33 cellular contexts compared by ENCODE assay signal in genomic region chr18:3863006-3863405, GRCh38.
A peak's percentile ranks its signal among the peaks of the same experiment; 100 is the strongest.
DNase-seq lines count a peak whose midpoint lies in the region; ATAC-seq, FAIRE-seq and TF ChIP-seq lines count a peak whose summit lies in the region.
"Had no signal": no experiment of that assay in that cellular context is flagged by ENCODE, and none has a peak within 500 bp of the region (broad histone marks: within the 10 kb centered on the region; RNA-seq: fewer than 3 reads in every experiment).

No MANE protein-coding gene starts in this region.

- ATAC-seq in HepG2 (no peak), right lobe of liver (no peak), K562 (no peak)
- ATAC-seq: A549; CD8-positive, alpha-beta T cell had no signal

- H3K4me3 ChIP-seq in HepG2 (replicated peaks in 1 of 3; ENCODE audit: insufficient read depth in 1 of 3, low read depth in 2 of 3, low read length in 3 of 3) (no peak overlapping the region), right lobe of liver (no peak overlapping the region), K562 (no peak overlapping the region)
- H3K4me3 ChIP-seq: A549; BLaER1; BLaER1 treated with 17β-estradiol and CSF1 and Interleukin-3, amounts not matched to agents 10 nM and 100 nM had no signal

- H3K4me2 ChIP-seq in HepG2 (ENCODE audit: low read depth, low read length), result no peak overlapping the region
- no peak overlapping the region for H3K4me2 ChIP-seq in K562 (ENCODE audit: insufficient read depth, low read length)
- H3K4me2 ChIP-seq: A549; BLaER1; BLaER1 treated with 17β-estradiol and CSF1 and Interleukin-3, amounts not matched to agents 10 nM and 100 nM had no signal

- H3K79me2 ChIP-seq in HepG2 (ENCODE audit: insufficient read depth, low read length) (no peaks in the 10 kb centered on the region), K562 (ENCODE audit: control insufficient read depth, insufficient read depth, low read length) (no peaks in the 10 kb centered on the region)

- no peaks in the 10 kb centered on the region for H4K20me1 ChIP-seq in HepG2 (ENCODE audit: insufficient read depth, low read length)
- H4K20me1 ChIP-seq in K562 (replicated peaks; ENCODE audit: control insufficient read depth, insufficient read depth, low read length), result no peaks in the 10 kb centered on the region
- H4K20me1 ChIP-seq: BLaER1; BLaER1 treated with 17β-estradiol and CSF1 and Interleukin-3, amounts not matched to agents 10 nM and 100 nM had no signal

- in situ Hi-C loops in HepG2 (cut with HindIII; ENCODE audit: extremely low pct_ligation_motif_present, low pct_unique_long_range_greater_than_20kb) (no loop called here), K562 (cut with MboI) (no loop called here)

- POLR2A ChIA-PET in HepG2 (lab: Yijun Ruan, JAX) (no interaction called here), K562 (lab: Yijun Ruan, JAX) (no interaction called here)

- H3K36me3 ChIP-seq in HepG2 (replicated peaks in 1 of 2; ENCODE audit: control insufficient read depth in 1 of 2, insufficient read depth in 2 of 2, low read length in 2 of 2) (no peaks in the 10 kb centered on the region), right lobe of liver (no peaks in the 10 kb centered on the region), K562 (ENCODE audit: control insufficient read depth, insufficient read depth, low read length) (no peaks in the 10 kb centered on the region)
- H3K36me3 ChIP-seq: BE2C; BLaER1; BLaER1 treated with 17β-estradiol and CSF1 and Interleukin-3, amounts not matched to agents 10 nM and 100 nM had no signal

- H3K9ac ChIP-seq in HepG2 (ENCODE audit: insufficient read depth, low read depth, low read length) (no peak overlapping the region), K562 (ENCODE audit: insufficient read depth in 1 of 2, low read depth in 2 of 2, low read length in 2 of 2) (no peak overlapping the region)
- H3K9ac ChIP-seq: BLaER1; BLaER1 treated with 17β-estradiol and CSF1 and Interleukin-3, amounts not matched to agents 10 nM and 100 nM had no signal

- TF ChIP-seq RAD21 in HepG2 (CRISPR knock-in tag; IDR thresholded peaks at IDR 0.05) (no peak), K562 (CRISPR knock-in tag; conservative IDR thresholded peaks at IDR 0.05 in 1 of 2, IDR thresholded peaks at IDR 0.05 in 1 of 2) (no peak)

- H3K9me1 ChIP-seq in K562 (ENCODE audit: control insufficient read depth, insufficient read depth, low read length), result no peaks in the 10 kb centered on the region

- TF ChIP-seq POLR2A in HepG2 (IDR thresholded peaks at IDR 0.05; ENCODE audit: insufficient read depth in 1 of 2, low read depth in 2 of 2, low read length in 2 of 2) (no peak), right lobe of liver (IDR thresholded peaks at IDR 0.05) (no peak), K562 (conservative IDR thresholded peaks at IDR 0.05) (no peak)

- 10% methylated on average over 4 of the region's 4 CpGs for WGBS in HepG2 (ENCODE audit: low lambda C conversion rate)
- WGBS in right lobe of liver (ENCODE audit: insufficient coverage, low coverage, low lambda C conversion rate, missing lambda C conversion rate), result 65% methylated on average over 4 of the region's 4 CpGs
- 0% methylated on average over 4 of the region's 4 CpGs for WGBS in K562 (ENCODE audit: insufficient coverage, low coverage, missing lambda C conversion rate)

- FAIRE-seq in HepG2 (lab: Jason Lieb, UNC) (no peak), K562 (lab: Jason Lieb, UNC) (peak; percentile 19)
- FAIRE-seq: A204.1, A549, D721Med had no signal

- DNase-seq in HepG2 (ENCODE audit: low spot score) (no peak), right lobe of liver (no peak), K562 (ENCODE audit: extremely low read depth in 1 of 4, low spot score in 3 of 4) (no peak), cerebellar cortex (ENCODE audit: low spot score) (peak; percentile 55), superior temporal gyrus (ENCODE audit: extremely low spot score) (no peak), dermis blood vessel endothelial cell (no peak)
- DNase-seq: 8988T; ACHN; AML-193; BE2C; C1 segment of cervical spinal cord; Caco-2; Calu3; CD4-positive, alpha-beta memory T cell; CD4-positive, alpha-beta T cell; CD4-positive, CD25-positive, alpha-beta regulatory T cell; CD8-positive, alpha-beta memory T cell; CD8-positive, alpha-beta T cell; COR-L47; DMS 273 treated with DMSO at 0.1 percent for 48 hours; DMS153; DMS53; DMS79; DMS79 treated with DMSO at 0.1 percent for 48 hours; DND-41; EL had no signal

- TF ChIP-seq CTCF in HepG2 (CRISPR knock-in tag; IDR thresholded peaks at IDR 0.05), result no peak
- TF ChIP-seq CTCF in right lobe of liver (IDR thresholded peaks at IDR 0.05), result no peak
- TF ChIP-seq CTCF in K562 (IDR thresholded peaks at IDR 0.05 in 2 of 3, conservative IDR thresholded peaks at IDR 0.05 in 1 of 3; ENCODE audit: insufficient read depth in 2 of 3, low read depth in 1 of 3, low read length in 3 of 3), result no peak

- H3K9me3 ChIP-seq in HepG2 (ENCODE audit: low read length), result no peaks in the 10 kb centered on the region
- no peaks in the 10 kb centered on the region for H3K9me3 ChIP-seq in right lobe of liver
- no peaks in the 10 kb centered on the region for H3K9me3 ChIP-seq in K562 (replicated peaks; ENCODE audit: control insufficient read depth, insufficient read depth, low read depth, low read length)
- H3K9me3 ChIP-seq: A549; BE2C; BLaER1; BLaER1 treated with 17β-estradiol and CSF1 and Interleukin-3, amounts not matched to agents 10 nM and 100 nM; Caco-2 had no signal

- H3K27ac ChIP-seq in HepG2 (ENCODE audit: extremely low read length, insufficient read depth, low read length) (no peak overlapping the region), right lobe of liver (no peak overlapping the region), K562 (ENCODE audit: extremely low read depth, low read depth, low read length) (no peak overlapping the region)
- H3K27ac ChIP-seq: 22Rv1; BLaER1; BLaER1 treated with 17β-estradiol and CSF1 and Interleukin-3, amounts not matched to agents 10 nM and 100 nM; C4-2B had no signal

- intact Hi-C loops in HepG2 (cut with micrococcal nuclease; ENCODE audit: unreplicated experiment) (no loop called here), right lobe of liver (cut with DNase I) (no loop called here), K562 (cut with micrococcal nuclease) (no loop called here)

- H2AFZ ChIP-seq in HepG2 (ENCODE audit: low read length), result no peak overlapping the region
- no peak overlapping the region for H2AFZ ChIP-seq in K562 (ENCODE audit: low read depth, low read length)

- no peaks in the 10 kb centered on the region for H3K4me1 ChIP-seq in HepG2 (ENCODE audit: insufficient read depth, low read length)
- no peaks in the 10 kb centered on the region for H3K4me1 ChIP-seq in right lobe of liver
- H3K4me1 ChIP-seq in K562 (replicated peaks in 1 of 2; ENCODE audit: control insufficient read depth in 2 of 2, insufficient read depth in 2 of 2, low read length in 2 of 2), result no peaks in the 10 kb centered on the region
- H3K4me1 ChIP-seq: BE2C, BLaER1, Caco-2 had no signal

- no peaks in the 10 kb centered on the region; a peak in 1 of 5 replicates for H3K27me3 ChIP-seq in HepG2 (ENCODE audit: control insufficient read depth in 1 of 2, insufficient read depth in 2 of 2, low read length in 2 of 2)
- no peaks in the 10 kb centered on the region for H3K27me3 ChIP-seq in right lobe of liver
- peaks cover 0 to 8% of the 10 kb centered on the region in 2 experiments; a peak in 1 of 5 replicates for H3K27me3 ChIP-seq in K562 (ENCODE audit: control insufficient read depth in 2 of 2, insufficient read depth in 2 of 2, low read length in 2 of 2)
- H3K27me3 ChIP-seq: BE2C; BLaER1; BLaER1 treated with 17β-estradiol and CSF1 and Interleukin-3, amounts not matched to agents 10 nM and 100 nM had no signal

- BruUV-seq in HepG2 (replicated peaks; lab: Mats Ljungman, UMichigan) (no TSS peak), K562 (replicated peaks; lab: Mats Ljungman, UMichigan) (no TSS peak)

- CTCF ChIA-PET in HepG2 (lab: Yijun Ruan, JAX; ENCODE audit: low intra/inter-chr PET ratio, low total read pairs) (no interaction called here), K562 (lab: Yijun Ruan, JAX; ENCODE audit: low intra/inter-chr PET ratio) (no interaction called here)

- TF ChIP-seq EP300 in HepG2 (IDR thresholded peaks at IDR 0.05; ENCODE audit: low read depth in 2 of 2, low read length in 2 of 2) (no peak), HepG2 (CRISPR knock-in tag; IDR thresholded peaks at IDR 0.05; ENCODE audit: borderline replicate concordance) (no peak), K562 (IDR thresholded peaks at IDR 0.05; ENCODE audit: low read length) (no peak)

TF ChIP-seq in HepG2, 621 proteins besides CTCF, POLR2A, EP300 and RAD21:
- TF ChIP-seq, protein P1, sequence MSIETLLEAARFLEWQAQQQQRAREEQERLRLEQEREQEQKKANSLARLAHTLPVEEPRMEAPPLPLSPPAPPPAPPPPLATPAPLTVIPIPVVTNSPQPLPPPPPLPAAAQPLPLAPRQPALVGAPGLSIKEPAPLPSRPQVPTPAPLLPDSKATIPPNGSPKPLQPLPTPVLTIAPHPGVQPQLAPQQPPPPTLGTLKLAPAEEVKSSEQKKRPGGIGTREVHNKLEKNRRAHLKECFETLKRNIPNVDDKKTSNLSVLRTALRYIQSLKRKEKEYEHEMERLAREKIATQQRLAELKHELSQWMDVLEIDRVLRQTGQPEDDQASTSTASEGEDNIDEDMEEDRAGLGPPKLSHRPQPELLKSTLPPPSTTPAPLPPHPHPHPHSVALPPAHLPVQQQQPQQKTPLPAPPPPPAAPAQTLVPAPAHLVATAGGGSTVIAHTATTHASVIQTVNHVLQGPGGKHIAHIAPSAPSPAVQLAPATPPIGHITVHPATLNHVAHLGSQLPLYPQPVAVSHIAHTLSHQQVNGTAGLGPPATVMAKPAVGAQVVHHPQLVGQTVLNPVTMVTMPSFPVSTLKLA (IDR thresholded peaks at IDR 0.05), result peak; percentile 91
- TF ChIP-seq NPAS2 (CRISPR knock-in tag; IDR thresholded peaks at IDR 0.05; ENCODE audit: borderline replicate concordance), result no peak

TF ChIP-seq in K562, 482 proteins besides CTCF, POLR2A, EP300 and RAD21 (continues in another document):
- TF ChIP-seq ZNF699 (CRISPR knock-in tag; IDR thresholded peaks at IDR 0.05; ENCODE audit: insufficient replicate concordance) (no peak), KDM1A (IDR thresholded peaks at IDR 0.05) (no peak)
- TF ChIP-seq, protein P2, sequence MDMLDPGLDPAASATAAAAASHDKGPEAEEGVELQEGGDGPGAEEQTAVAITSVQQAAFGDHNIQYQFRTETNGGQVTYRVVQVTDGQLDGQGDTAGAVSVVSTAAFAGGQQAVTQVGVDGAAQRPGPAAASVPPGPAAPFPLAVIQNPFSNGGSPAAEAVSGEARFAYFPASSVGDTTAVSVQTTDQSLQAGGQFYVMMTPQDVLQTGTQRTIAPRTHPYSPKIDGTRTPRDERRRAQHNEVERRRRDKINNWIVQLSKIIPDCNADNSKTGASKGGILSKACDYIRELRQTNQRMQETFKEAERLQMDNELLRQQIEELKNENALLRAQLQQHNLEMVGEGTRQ (CRISPR knock-in tag; IDR thresholded peaks at IDR 0.05), result no peak
